22 cellular contexts compared by ENCODE assay signal in the genomic region with DNA sequence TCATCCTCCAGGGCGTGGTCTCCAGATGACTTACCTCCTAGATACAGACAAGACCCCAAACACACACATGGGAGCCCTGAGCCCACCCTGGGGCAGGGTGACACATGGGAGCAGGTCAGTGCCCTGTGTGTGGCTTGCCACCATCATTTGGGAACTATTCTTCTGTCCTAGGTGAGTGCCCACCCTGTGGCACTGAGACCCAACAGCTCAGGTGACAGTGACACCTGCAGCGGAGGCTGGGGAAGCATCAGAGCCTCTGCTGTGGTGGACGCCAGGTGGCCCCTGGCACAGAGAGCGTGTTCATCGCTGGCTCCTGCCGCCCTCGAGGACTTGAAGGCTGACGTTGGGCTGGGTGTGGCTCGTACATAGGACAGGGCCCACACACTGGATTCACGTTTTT. TPM values are rescaled to one million over a fixed set of nuclear protein-coding genes. Genes with fewer than 3 reads are reported as not detected.
A peak's percentile ranks its signal among the peaks of the same experiment; 100 is the strongest.
DNase-seq lines count a peak whose midpoint lies in the region; ATAC-seq, FAIRE-seq and TF ChIP-seq lines count a peak whose summit lies in the region.
"Had no signal": no experiment of that assay in that cellular context is flagged by ENCODE, and none has a peak within 500 bp of the region (broad histone marks: within the 10 kb centered on the region; RNA-seq: fewer than 3 reads in every experiment).

No MANE protein-coding gene starts in this region.

- H3K4me1 ChIP-seq in H1 (replicated peaks in 1 of 4; ENCODE audit: control insufficient read depth in 3 of 4, insufficient read depth in 4 of 4, low read length in 3 of 4) (peaks cover 5 to 24% (median 16%) of the 10 kb centered on the region in 4 experiments), neuronal stem cell (ENCODE audit: control insufficient read depth in 2 of 2, insufficient read depth in 1 of 2, low read depth in 1 of 2, low read length in 2 of 2) (peaks cover 0 to 6% of the 10 kb centered on the region in 2 donors), prostate gland (replicated peaks) (no peaks in the 10 kb centered on the region), right atrium auricular region (no peaks in the 10 kb centered on the region)
- H3K4me1 ChIP-seq: BE2C, Peyer's patch, SJCRH30 had no signal

- H2BK5ac ChIP-seq in H1 (ENCODE audit: low read depth, low read length), result no peak overlapping the region; the same call in 1 of the 2 replicates
- peak overlapping the region; percentile 75 for H2BK5ac ChIP-seq in neuronal stem cell (ENCODE audit: low read length)

- H3K27ac ChIP-seq in H1 (ENCODE audit: low read depth, low read length) (no peak overlapping the region), neuronal stem cell (replicated peaks; ENCODE audit: low read length) (no peak overlapping the region), prostate gland (no peak overlapping the region), right atrium auricular region (no peak overlapping the region)
- H3K27ac ChIP-seq: KMS-11, Peyer's patch, SJCRH30 had no signal

- H2BK12ac ChIP-seq in H1 (ENCODE audit: low read depth, low read length) (no peak overlapping the region), neuronal stem cell (ENCODE audit: low read length) (no peak overlapping the region)

- no peak overlapping the region for H3K4me3 Mint-ChIP-seq in stimulated activated naive CD8-positive, alpha-beta T cell treated with anti-CD3 and anti-CD28 coated beads, Interleukin-15, amount 100 ng/mL, for 72 hours

- peak overlapping the region; percentile 7 to 67 for H3K27ac Mint-ChIP-seq in stimulated activated naive CD8-positive, alpha-beta T cell treated with anti-CD3 and anti-CD28 coated beads, Interleukin-15, amount 100 ng/mL, for 72 hours

- no peak for TF ChIP-seq RAD21 in H1 (IDR thresholded peaks at IDR 0.05 in 1 of 2, conservative IDR thresholded peaks at IDR 0.05 in 1 of 2; ENCODE audit: low read depth in 2 of 2, low read length in 2 of 2)

- no peak for TF ChIP-seq POLR2A in H1 (IDR thresholded peaks at IDR 0.05; ENCODE audit: control extremely low read depth in 1 of 2, low read depth in 2 of 2, low read length in 2 of 2)
- no peak for TF ChIP-seq POLR2A in prostate gland (IDR thresholded peaks at IDR 0.05)

- no peak overlapping the region for H4K5ac ChIP-seq in H1 (ENCODE audit: insufficient read length, low read depth, low read length)

- 86% methylated on average over 10 of the region's 10 CpGs; no CpG with 5 or more reads in 1 of the 2 experiments for WGBS in H1 (ENCODE audit: extremely low coverage in 1 of 2, insufficient coverage in 1 of 2, insufficient read length in 1 of 2, insufficient replicate concordance in 2 of 2, low coverage in 1 of 2, low lambda C conversion rate in 2 of 2, missing lambda C conversion rate in 1 of 2), 2 experiments
- WGBS in neuronal stem cell (ENCODE audit: extremely low coverage in 2 of 2, insufficient read length in 2 of 2, insufficient replicate concordance in 1 of 2), 2 donors, result no CpG with 5 or more reads among the region's 10 CpGs
- 79% methylated on average over 10 of the region's 10 CpGs for WGBS in prostate gland

- H3K23ac ChIP-seq in H1 (ENCODE audit: insufficient read length) (no peak overlapping the region), neuronal stem cell (ENCODE audit: low read depth, low read length, poor library complexity) (peak overlapping the region; percentile 65)

- H2AFZ ChIP-seq in H1 (ENCODE audit: low read length) (no peak overlapping the region), neuronal stem cell (ENCODE audit: low read length) (no peak overlapping the region)

- H3K36me3 ChIP-seq in H1 (ENCODE audit: control insufficient read depth in 2 of 4, insufficient read depth in 4 of 4, low read length in 3 of 4), result peaks cover 7 to 62% (median 25%) of the 10 kb centered on the region in 4 experiments; a peak in 6 of 8 replicates
- H3K36me3 ChIP-seq in neuronal stem cell (replicated peaks in 1 of 2; ENCODE audit: control insufficient read depth in 2 of 2, insufficient read depth in 2 of 2, low read length in 2 of 2), result peaks cover 54 to 94% of the 10 kb centered on the region in 2 donors
- peaks cover 22 to 30% of the 10 kb centered on the region in 2 donors for H3K36me3 ChIP-seq in prostate gland
- peaks cover 66% of the 10 kb centered on the region for H3K36me3 ChIP-seq in right atrium auricular region

- H3K4me3 ChIP-seq in H1 (ENCODE audit: extremely low read depth in 1 of 4, insufficient read depth in 2 of 4, low read depth in 3 of 4, low read length in 4 of 4) (no peak overlapping the region), neuronal stem cell (ENCODE audit: low read length in 2 of 2) (peak overlapping the region in 1 of 2 donors; percentile 61), prostate gland (no peak overlapping the region), right atrium auricular region (no peak overlapping the region)
- H3K4me3 ChIP-seq: Peyer's patch, SJCRH30 had no signal

- intact Hi-C loops in prostate gland (cut with DNase I), result no loop called here

- TF ChIP-seq CTCF in H1 (IDR thresholded peaks at IDR 0.05; ENCODE audit: control extremely low read depth in 1 of 3, insufficient read depth in 1 of 3, low read depth in 1 of 3, low read length in 3 of 3), result no peak
- no peak for TF ChIP-seq CTCF in prostate gland (IDR thresholded peaks at IDR 0.05)
- no peak for TF ChIP-seq CTCF in right atrium auricular region (IDR thresholded peaks at IDR 0.05)

- CTCF ChIA-PET in H1 (lab: Charles Lee; ENCODE audit: partially characterized antibody), result no interaction called here

- no peak for FAIRE-seq in H1 (lab: Jason Lieb, UNC)
- FAIRE-seq: D721Med, GM19239 had no signal

- H3K9me3 ChIP-seq in H1 (ENCODE audit: insufficient read depth in 2 of 2, low read depth in 1 of 2, low read length in 1 of 2) (no peaks in the 10 kb centered on the region), neuronal stem cell (replicated peaks in 1 of 2; ENCODE audit: control insufficient read depth in 2 of 2, insufficient read depth in 1 of 2, low read depth in 1 of 2, low read length in 2 of 2) (no peaks in the 10 kb centered on the region), prostate gland (no peaks in the 10 kb centered on the region), right atrium auricular region (no peaks in the 10 kb centered on the region)
- H3K9me3 ChIP-seq: BE2C, Peyer's patch, SJCRH30 had no signal

- TF ChIP-seq EP300 in H1 (IDR thresholded peaks at IDR 0.05; ENCODE audit: borderline replicate concordance in 1 of 2, low read depth in 2 of 2, low read length in 2 of 2), result no peak

- 0 out of 2 replicates have a peak overlapping the region, but pooled peaks have one; percentile 77 for H2BK20ac ChIP-seq in H1 (ENCODE audit: low read length)

- no peak for DNase-seq in stimulated activated naive CD8-positive, alpha-beta T cell treated with anti-CD3 and anti-CD28 coated beads, Interleukin-15, amount 100 ng/mL, for 72 hours
- no peak for DNase-seq in stimulated activated naive CD8-positive, alpha-beta T cell treated with anti-CD3 and anti-CD28 coated beads, Interleukin-15, Interleukin-2, amounts not matched to agents 100 U/mL and 50 U/mL, for 24 hours
- DNase-seq in H1 (ENCODE audit: low read depth in 1 of 2, low spot score in 2 of 2) (no peak), neuronal stem cell (ENCODE audit: low spot score) (no peak), middle frontal gyrus (ENCODE audit: extremely low spot score, low spot score) (no peak), prostate gland (ENCODE audit: low spot score) (no peak), right atrium auricular region (ENCODE audit: low spot score) (no peak)
- DNase-seq: BE2C, DMS53, EL, GF-D8, IMR-90, NCI-H1105 treated with DMSO at 0.1 percent for 48 hours, NCI-H2081, NCI-H2171, NCI-H345, NCI-H524 treated with DMSO at 0.1 percent for 48 hours, Peyer's patch, SJCRH30 had no signal

- POLR2A ChIA-PET in H1 (lab: Charles Lee; ENCODE audit: partially characterized antibody), result interaction anchor here (0.8 kb wide), 1 partner anchor 14 kb away, joined by 3 read pairs; no protein-coding TSS in a partner anchor

- H3K18ac ChIP-seq in H1 (ENCODE audit: extremely low read depth, low read length) (no peak overlapping the region), neuronal stem cell (ENCODE audit: low read length) (no peak overlapping the region)

- no peak overlapping the region for H3K4ac ChIP-seq in H1 (replicated peaks; ENCODE audit: insufficient read length, low read depth, low read length)
- no peak overlapping the region for H3K4ac ChIP-seq in neuronal stem cell (ENCODE audit: low read length)

- no peak overlapping the region for H3K9ac ChIP-seq in H1 (replicated peaks in 1 of 4; ENCODE audit: extremely low read depth in 1 of 4, low read depth in 3 of 4, low read length in 3 of 4)
- no peak overlapping the region for H3K9ac ChIP-seq in neuronal stem cell (ENCODE audit: low read depth, low read length, poor library complexity)
- H3K9ac ChIP-seq: KMS-11 had no signal

- ATAC-seq in stimulated activated naive CD8-positive, alpha-beta T cell treated with anti-CD3 and anti-CD28 coated beads, Interleukin-15, amount 100 ng/mL, for 72 hours, result peak; percentile 7
- no peak for ATAC-seq in stimulated activated naive CD8-positive, alpha-beta T cell treated with anti-CD3 and anti-CD28 coated beads, Interleukin-15, Interleukin-2, amounts not matched to agents 100 U/mL and 50 U/mL, for 24 hours

- no peaks in the 10 kb centered on the region for H3K27me3 ChIP-seq in H1 (replicated peaks in 1 of 4; ENCODE audit: control insufficient read depth in 3 of 4, extremely low read depth in 1 of 4, insufficient read depth in 3 of 4, low read length in 3 of 4)
- H3K27me3 ChIP-seq in neuronal stem cell (ENCODE audit: control insufficient read depth in 3 of 3, insufficient read depth in 3 of 3, low read depth in 1 of 3, low read length in 3 of 3), result no peaks in the 10 kb centered on the region
- H3K27me3 ChIP-seq in prostate gland (replicated peaks; ENCODE audit: insufficient read depth), result no peaks in the 10 kb centered on the region
- H3K27me3 ChIP-seq in right atrium auricular region, result no peaks in the 10 kb centered on the region
- H3K27me3 ChIP-seq: BE2C, Peyer's patch, SJCRH30 had no signal

- H2AK5ac ChIP-seq in H1 (ENCODE audit: low read depth, low read length) (no peak overlapping the region), neuronal stem cell (ENCODE audit: low read depth, low read length) (no peak overlapping the region)

- no peaks in the 10 kb centered on the region for H3K9me3 Mint-ChIP-seq in stimulated activated naive CD8-positive, alpha-beta T cell treated with anti-CD3 and anti-CD28 coated beads, Interleukin-15, amount 100 ng/mL, for 72 hours

- H4K8ac ChIP-seq in H1 (ENCODE audit: extremely low read depth, insufficient read depth, low read length) (no peak overlapping the region), neuronal stem cell (ENCODE audit: low read depth, low read length) (peak overlapping the region; percentile 43)

- no peak overlapping the region for H3K56ac ChIP-seq in H1 (replicated peaks; ENCODE audit: insufficient read length, low read depth, low read length)

- H4K20me1 ChIP-seq in H1 (replicated peaks in 1 of 2; ENCODE audit: control insufficient read depth in 1 of 2, insufficient read depth in 2 of 2, low read length in 2 of 2), result no peaks in the 10 kb centered on the region

- H3K4me2 ChIP-seq in H1 (ENCODE audit: insufficient read depth in 1 of 2, low read depth in 2 of 2, low read length in 2 of 2), result no peak overlapping the region
- no peak overlapping the region for H3K4me2 ChIP-seq in neuronal stem cell (ENCODE audit: insufficient read depth, low read length, poor library complexity, severe bottlenecking)
- H3K4me2 ChIP-seq: KMS-11 had no signal

- H3K14ac ChIP-seq in H1 (ENCODE audit: insufficient read length) (no peak overlapping the region), neuronal stem cell (ENCODE audit: low read length) (no peak overlapping the region)

- H4K91ac ChIP-seq in H1 (replicated peaks; ENCODE audit: insufficient read length, low read length), result no peak overlapping the region
- H4K91ac ChIP-seq in neuronal stem cell (ENCODE audit: low read depth, low read length, poor library complexity), result no peak overlapping the region

- no peak overlapping the region for H2BK15ac ChIP-seq in H1 (ENCODE audit: low read length)
- no peak overlapping the region for H2BK15ac ChIP-seq in neuronal stem cell (ENCODE audit: low read length)

- H3K23me2 ChIP-seq in H1 (ENCODE audit: low read depth, low read length), result no peaks in the 10 kb centered on the region

- H3K79me1 ChIP-seq in H1 (ENCODE audit: low read depth, low read length) (no peaks in the 10 kb centered on the region; the same call in 1 of the 2 replicates), neuronal stem cell (ENCODE audit: low read depth, low read length) (peaks cover 4% of the 10 kb centered on the region)

- H3K4me1 Mint-ChIP-seq in stimulated activated naive CD8-positive, alpha-beta T cell treated with anti-CD3 and anti-CD28 coated beads, Interleukin-15, amount 100 ng/mL, for 72 hours, result no peaks in the 10 kb centered on the region

- peaks cover 0 to 7% of the 10 kb centered on the region in 2 experiments; a peak in 2 of 4 replicates for H3K79me2 ChIP-seq in H1 (ENCODE audit: control insufficient read depth in 1 of 2, insufficient read depth in 2 of 2, low read length in 2 of 2)

- H2BK120ac ChIP-seq in H1 (replicated peaks; ENCODE audit: low read depth, low read length), result no peak overlapping the region
- H2BK120ac ChIP-seq in neuronal stem cell (ENCODE audit: low read depth, low read length), result no peak overlapping the region

- H3K27me3 Mint-ChIP-seq in stimulated activated naive CD8-positive, alpha-beta T cell treated with anti-CD3 and anti-CD28 coated beads, Interleukin-15, amount 100 ng/mL, for 72 hours, result no peaks in the 10 kb centered on the region

RNA-seq across cellular contexts. Expression of gene SFSWAP, which starts 23.0 kb away (rescaled TPM):
- 48.3 and 49.5 TPM in 2 replicates for total RNA-seq in H1 (2021; fragmentation: NEBNext Ultra II Directional; extraction: Animal tissue kit (Norgen Biotek cat#: 25700))
- 36.5 and 64.4 TPM in 2 replicates for polyA plus RNA-seq in H1 (2011; rRNA removed)
- 25.1 TPM for polyA plus RNA-seq in H1 (2011; cell fraction: cytosol; rRNA removed)
- 154 TPM for polyA plus RNA-seq in H1 (2011; cell fraction: nucleus; rRNA removed)
- 35.4 to 37.3 TPM (median 36.3 TPM) in 4 replicates for polyA plus RNA-seq in H1 (2012, experiment 1 of 2)
- 13.3 TPM for polyA plus RNA-seq in H1 (2012, experiment 2 of 2)
- polyA plus RNA-seq in H1 (2013, experiment 1 of 2), result 51.5 TPM
- 47.2 TPM for polyA plus RNA-seq in H1 (2013, experiment 2 of 2)
- 18.9 and 20.6 TPM in 2 replicates for polyA minus RNA-seq in H1 (2011; rRNA and poly(A)+ RNA removed)
- 20.5 TPM for polyA minus RNA-seq in H1 (2011; cell fraction: cytosol; rRNA and poly(A)+ RNA removed)
- 37.8 TPM for polyA minus RNA-seq in H1 (2011; cell fraction: nucleus; rRNA and poly(A)+ RNA removed)
- 48.1 TPM for polyA plus RNA-seq in neuronal stem cell (2013, experiment 1 of 2)
- polyA plus RNA-seq in neuronal stem cell (2013, experiment 2 of 2), result 50.5 TPM
- total RNA-seq in prostate gland (10 to 100 TPM; 24.5 to 53.9 TPM), right atrium auricular region (10 to 100 TPM; 11.4 to 12.3 TPM)
